8 cellular contexts compared by ENCODE assay signal in genomic region chr19:42606660-42607351, GRCh38. TPM values are rescaled to one million over a fixed set of nuclear protein-coding genes. Genes with fewer than 3 reads are reported as not detected.
DNase-seq lines count a peak whose midpoint lies in the region; ATAC-seq, FAIRE-seq and TF ChIP-seq lines count a peak whose summit lies in the region.

No MANE protein-coding gene starts in this region.

- H3K4me2 ChIP-seq in trophoblast cell (ENCODE audit: low read length) = no peak overlapping the region

- no peak overlapping the region for H3K23ac ChIP-seq in trophoblast cell (ENCODE audit: low read length)

- H3K9me3 ChIP-seq in trophoblast cell (ENCODE audit: insufficient read depth, low read depth, low read length) (peaks cover 13% of the 10 kb centered on the region), vagina (no peaks in the 10 kb centered on the region)

- no peak overlapping the region for H2AFZ ChIP-seq in trophoblast cell (ENCODE audit: insufficient read depth, low read length, poor library complexity)

- no peak overlapping the region for H2AK5ac ChIP-seq in trophoblast cell (ENCODE audit: low read length)

- intact Hi-C loops in vagina (cut with DNase I) = no loop called here

- H3K79me1 ChIP-seq in trophoblast cell (ENCODE audit: low read length) = no peaks in the 10 kb centered on the region

- no peak overlapping the region for H2BK120ac ChIP-seq in trophoblast cell (ENCODE audit: insufficient read depth, low read length, poor library complexity)

- TF ChIP-seq CTCF in fibroblast of the aortic adventitia (IDR thresholded peaks at IDR 0.05; ENCODE audit: insufficient read depth, low read length) (peak; percentile 67), vagina (IDR thresholded peaks at IDR 0.05) (no peak)

- WGBS in trophoblast cell (ENCODE audit: extremely low coverage, insufficient coverage, insufficient read length) = no CpG with 5 or more reads among the region's 14 CpGs

- H3K4ac ChIP-seq in trophoblast cell (ENCODE audit: low read depth, low read length) = no peak overlapping the region

- no peak overlapping the region for H3K27ac ChIP-seq in trophoblast cell (ENCODE audit: low read depth, low read length)
- no peak overlapping the region for H3K27ac ChIP-seq in vagina

- no peak overlapping the region for H3K14ac ChIP-seq in trophoblast cell (ENCODE audit: low read length)

- H2BK12ac ChIP-seq in trophoblast cell (ENCODE audit: low read length) = no peak overlapping the region

- H3K27me3 ChIP-seq in trophoblast cell (ENCODE audit: insufficient read depth, low read length) (no peaks in the 10 kb centered on the region), vagina (no peaks in the 10 kb centered on the region)

- H3K9ac ChIP-seq in trophoblast cell (ENCODE audit: low read length) = no peak overlapping the region

- H3K36me3 ChIP-seq in trophoblast cell (ENCODE audit: control insufficient read depth in 1 of 2, insufficient read depth in 2 of 2, low read length in 2 of 2) (no peaks in the 10 kb centered on the region), vagina (no peaks in the 10 kb centered on the region)

- no peak overlapping the region for H2BK5ac ChIP-seq in trophoblast cell (ENCODE audit: low read depth, low read length, poor library complexity)

- no peak overlapping the region for H4K91ac ChIP-seq in trophoblast cell (ENCODE audit: low read depth, low read length)

- DNase-seq in Ammon's horn (ENCODE audit: low spot score) = peak; percentile 54
- DNase-seq in GM19239 (ENCODE audit: insufficient read length, low spot score) = peak; percentile 81
- peak; percentile 90 for DNase-seq in NCI-H748 (lab: John Stamatoyannopoulos, UW; ENCODE audit: unreplicated experiment)
- DNase-seq in activated CD8-positive, alpha-beta memory T cell treated with anti-CD3 and anti-CD28 coated beads, Interleukin-2, amount 50 U/mL, for 48 hours = peak; percentile 92
- peak; percentile 28 for DNase-seq in fibroblast of the aortic adventitia (ENCODE audit: low read depth)
- DNase-seq in trophoblast cell = peak; percentile 54 to 79
- DNase-seq in vagina (ENCODE audit: extremely low spot score in 2 of 2) = no peak

- H4K8ac ChIP-seq in trophoblast cell (ENCODE audit: low read depth, low read length) = no peak overlapping the region

- H4K12ac ChIP-seq in trophoblast cell (ENCODE audit: low read depth, low read length) = no peak overlapping the region

- H3K79me2 ChIP-seq in trophoblast cell (ENCODE audit: control insufficient read depth, insufficient read depth, low read length, poor library complexity) = no peaks in the 10 kb centered on the region

- FAIRE-seq in GM19239 (lab: Jason Lieb, UNC) = peak; percentile 86

- TF ChIP-seq POLR2A in vagina (IDR thresholded peaks at IDR 0.05) = no peak

- no peak for ATAC-seq in HG03159 (IDR thresholded peaks at IDR 0.05; ENCODE audit: unreplicated experiment)

- no peak overlapping the region for H3K4me3 ChIP-seq in fibroblast of the aortic adventitia (ENCODE audit: low read depth, low read length)
- H3K4me3 ChIP-seq in trophoblast cell (ENCODE audit: low read depth, low read length) = no peak overlapping the region
- H3K4me3 ChIP-seq in vagina = no peak overlapping the region

- H3K18ac ChIP-seq in trophoblast cell (ENCODE audit: low read length) = no peak overlapping the region

- no peaks in the 10 kb centered on the region for H3K4me1 ChIP-seq in trophoblast cell (ENCODE audit: control insufficient read depth in 1 of 2, insufficient read depth in 2 of 2, low read length in 2 of 2)
- H3K4me1 ChIP-seq in vagina = no peaks in the 10 kb centered on the region

RNA-seq across cellular contexts. Expression of gene CEACAM8, which starts 12.1 kb away (rescaled TPM):
- total RNA-seq in fibroblast of the aortic adventitia (ENCODE audit: low replicate concordance) = not detected in 2 replicates
- polyA plus RNA-seq in trophoblast cell (2013) = not detected in 2 replicates
- not detected for total RNA-seq in vagina

Comparison
In these comparisons a context has a peak if more than half of its experiments do, and no peak if none do; other contexts are left out.
1. DNase-seq: peak in Ammon's horn (single experiment), GM19239 (single experiment), NCI-H748 (single experiment), activated CD8-positive, alpha-beta memory T cell treated with anti-CD3 and anti-CD28 coated beads, Interleukin-2, amount 50 U/mL, for 48 hours (single experiment), fibroblast of the aortic adventitia (single experiment) and trophoblast cell (2 of 2); none in vagina (0 of 2).